ENCODE assay signal across 9 cellular contexts in the genomic region with DNA sequence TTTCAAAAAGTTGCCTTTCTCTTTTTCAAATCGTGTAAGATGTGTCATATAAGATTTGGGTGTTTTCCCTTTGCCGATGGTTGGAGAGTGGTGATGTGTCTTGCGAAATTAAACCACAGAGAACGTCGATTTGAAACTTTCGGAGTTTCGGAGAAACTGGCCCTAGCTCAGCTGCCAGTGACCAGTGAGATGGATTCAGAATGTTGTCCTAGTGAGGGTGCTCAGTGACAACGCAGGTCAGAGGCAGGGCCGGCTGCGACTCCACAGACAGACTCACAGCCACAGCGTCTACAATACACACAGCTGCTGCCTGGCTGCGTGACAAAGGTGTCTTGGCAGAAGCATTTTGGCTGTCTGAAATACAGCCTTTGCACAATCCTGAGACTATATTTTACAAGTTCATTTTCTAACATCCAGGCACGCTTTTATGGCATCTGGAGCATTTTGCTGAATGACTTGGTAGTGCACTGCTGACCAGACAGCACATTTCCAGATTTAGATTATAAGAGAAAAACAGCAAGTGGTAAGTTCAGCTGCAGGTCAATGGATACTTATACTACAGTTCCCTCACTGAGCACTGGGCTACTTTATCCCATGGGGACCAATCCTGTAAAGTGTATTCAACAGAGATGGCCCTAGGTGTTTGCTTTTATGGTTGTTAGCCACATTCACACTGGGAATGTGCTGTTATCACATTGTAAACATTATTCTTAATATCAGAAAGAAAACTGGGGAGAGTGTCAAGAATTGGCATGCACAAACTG.
DNase-seq lines count a peak whose midpoint lies in the region; ATAC-seq and TF ChIP-seq lines count a peak whose summit lies in the region.
"Had no signal": no experiment of that assay in that cellular context is flagged by ENCODE, and none has a peak within 500 bp of the region (broad histone marks: within the 10 kb centered on the region; RNA-seq: fewer than 3 reads in every experiment).

No MANE protein-coding gene starts in this region.

- dilution Hi-C loops in mammary epithelial cell (cut with HindIII; ENCODE audit: low sequenced_read_pairs): no loop called here

- H3K4me3 ChIP-seq in mammary epithelial cell (replicated peaks in 1 of 3; ENCODE audit: insufficient read depth in 1 of 3, low read depth in 2 of 3, low read length in 3 of 3) (peak overlapping the region in 2 of 3 experiments; percentile 6 to 24), muscle layer of duodenum (ENCODE audit: low read depth in 1 of 2, low read length in 2 of 2) (peak overlapping the region; percentile 19 to 40)
- H3K4me3 ChIP-seq: PC-9 had no signal

- H3K9me3 ChIP-seq in mammary epithelial cell (replicated peaks; ENCODE audit: insufficient read depth, low read length): peaks cover 3% of the 10 kb centered on the region
- H3K9me3 ChIP-seq in muscle layer of duodenum (ENCODE audit: control insufficient read depth in 1 of 2, low read length in 2 of 2): no peaks in the 10 kb centered on the region

- H3K4me1 ChIP-seq in mammary epithelial cell (ENCODE audit: insufficient read depth, low read length) (peaks cover 27% of the 10 kb centered on the region), muscle layer of duodenum (ENCODE audit: control insufficient read depth in 1 of 2, insufficient read depth in 2 of 2, low read length in 2 of 2) (peaks cover 0 to 3% of the 10 kb centered on the region in 2 donors)

- H3K9ac ChIP-seq in mammary epithelial cell (ENCODE audit: insufficient read depth, low read length): peak overlapping the region; percentile 24

- DNase-seq in NCI-H2171 treated with DMSO at 0.1 percent for 48 hours (lab: John Stamatoyannopoulos, UW) (peak; percentile 7), NCI-H2171 (lab: John Stamatoyannopoulos, UW) (no peak), NCI-H2227 treated with DMSO at 0.1 percent for 48 hours (lab: John Stamatoyannopoulos, UW) (peak; percentile 58), mammary epithelial cell (peak; percentile 96), GM19238 (ENCODE audit: insufficient read length, low spot score) (no peak)
- DNase-seq in central memory CD4-positive, alpha-beta T cell: no peak

- 3% methylated on average over 13 of the region's 13 CpGs for WGBS in mammary epithelial cell (ENCODE audit: low coverage, missing lambda C conversion rate)

- in situ Hi-C loops in mammary epithelial cell (cut with MboI; ENCODE audit: low sequenced_read_pairs in 2 of 2): no loop called here

- TF ChIP-seq CTCF in mammary epithelial cell (conservative IDR thresholded peaks at IDR 0.05 in 1 of 2, IDR thresholded peaks at IDR 0.05 in 1 of 2; ENCODE audit: extremely low read depth in 1 of 2, insufficient read depth in 1 of 2, low read depth in 1 of 2, low read length in 2 of 2): peak in 1 of 2 donors; percentile 5

- BruUV-seq in mammary epithelial cell (replicated peaks; lab: Mats Ljungman, UMichigan): no TSS peak

- no peak for ATAC-seq in HG03139 (IDR thresholded peaks at IDR 0.05; ENCODE audit: unreplicated experiment)

- no peaks in the 10 kb centered on the region for H4K20me1 ChIP-seq in mammary epithelial cell (ENCODE audit: insufficient read depth, low read length)

- intact Hi-C loops in mammary epithelial cell (cut with micrococcal nuclease): loop anchor here (1.0 kb wide), 1 partner anchor 12 kb away; no protein-coding TSS in a partner anchor

- peak overlapping the region; percentile 61 for H2AFZ ChIP-seq in mammary epithelial cell (ENCODE audit: low read depth, low read length)
- H2AFZ ChIP-seq: PC-9 had no signal

- peak overlapping the region; percentile 62 for H3K4me2 ChIP-seq in mammary epithelial cell (ENCODE audit: insufficient read depth, low read depth, low read length)
- H3K4me2 ChIP-seq: PC-9 had no signal

- no peaks in the 10 kb centered on the region for H3K79me2 ChIP-seq in mammary epithelial cell (ENCODE audit: insufficient read depth, low read length)

- H3K36me3 ChIP-seq in mammary epithelial cell (ENCODE audit: insufficient read depth, low read length): no peaks in the 10 kb centered on the region
- no peaks in the 10 kb centered on the region for H3K36me3 ChIP-seq in muscle layer of duodenum (ENCODE audit: control insufficient read depth in 1 of 2, insufficient read depth in 2 of 2, low read length in 2 of 2)

- H3K27me3 ChIP-seq in mammary epithelial cell (ENCODE audit: insufficient read depth, low read length) (no peaks in the 10 kb centered on the region), muscle layer of duodenum (ENCODE audit: low read depth, low read length) (no peaks in the 10 kb centered on the region)

- CTCF ChIA-PET in mammary epithelial cell (lab: Charles Lee; ENCODE audit: low non-redundant PET): interaction anchor here (0.6 kb wide), 1 partner anchor 854 kb away, joined by 5 read pairs; no protein-coding TSS in a partner anchor

- H3K27ac ChIP-seq in mammary epithelial cell (ENCODE audit: insufficient read depth, low read depth, low read length) (peak overlapping the region; percentile 62), muscle layer of duodenum (ENCODE audit: low read length) (no peak overlapping the region)
- H3K27ac ChIP-seq: PC-9 had no signal

Comparison
In these comparisons a context has a peak if more than half of its experiments do, and no peak if none do; other contexts are left out.
1. DNase-seq: peak in NCI-H2171 treated with DMSO at 0.1 percent for 48 hours (single experiment), NCI-H2227 treated with DMSO at 0.1 percent for 48 hours (single experiment) and mammary epithelial cell (single experiment); none in NCI-H2171 (single experiment), central memory CD4-positive, alpha-beta T cell (single experiment) and GM19238 (single experiment).